In genomic region chr15:61075741-61076140, GRCh38 we compare ENCODE assay signal across 1 cellular context.
TF ChIP-seq lines count a peak whose summit lies in the region.

No MANE protein-coding gene starts in this region.

TF ChIP-seq in WTC11, 78 proteins besides CTCF, POLR2A, EP300 and RAD21 (continued from another document):
- no peak for TF ChIP-seq HMGXB4 (CRISPR knock-in tag; IDR thresholded peaks at IDR 0.05)
- TF ChIP-seq ZNF281 (CRISPR knock-in tag; IDR thresholded peaks at IDR 0.05): no peak
- TF ChIP-seq TCF7 (CRISPR knock-in tag; IDR thresholded peaks at IDR 0.05; ENCODE audit: low read depth): no peak
- no peak for TF ChIP-seq E2F5 (CRISPR knock-in tag; IDR thresholded peaks at IDR 0.05)
- no peak for TF ChIP-seq ATF3 (CRISPR knock-in tag; conservative IDR thresholded peaks at IDR 0.05)
- no peak for TF ChIP-seq ZNF423 (CRISPR knock-in tag; IDR thresholded peaks at IDR 0.05)
- TF ChIP-seq MAX (CRISPR knock-in tag; IDR thresholded peaks at IDR 0.05): no peak
- no peak for TF ChIP-seq ARID4B (CRISPR knock-in tag; IDR thresholded peaks at IDR 0.05; ENCODE audit: borderline replicate concordance)
- TF ChIP-seq ZNF121 (CRISPR knock-in tag; IDR thresholded peaks at IDR 0.05): no peak
- no peak for TF ChIP-seq FOXJ3 (CRISPR knock-in tag; IDR thresholded peaks at IDR 0.05; ENCODE audit: borderline replicate concordance)
- TF ChIP-seq CREB1 (CRISPR knock-in tag; IDR thresholded peaks at IDR 0.05): no peak
